In genomic region chr14:71395151-71395604, GRCh38 we compare ENCODE assay signal across 16 cellular contexts.
DNase-seq lines count a peak whose midpoint lies in the region; ATAC-seq and TF ChIP-seq lines count a peak whose summit lies in the region.
"Had no signal": no experiment of that assay in that cellular context is flagged by ENCODE, and none has a peak within 500 bp of the region (broad histone marks: within the 10 kb centered on the region; RNA-seq: fewer than 3 reads in every experiment).

No MANE protein-coding gene starts in this region.

- no peak overlapping the region for H4K91ac ChIP-seq in H9 (ENCODE audit: insufficient read length, low read depth, low read length)

- peak; percentile 41 for DNase-seq in activated CD8-positive, alpha-beta T cell treated with anti-CD3 and anti-CD28 coated beads for 36 hours
- DNase-seq in activated CD8-positive, alpha-beta T cell treated with anti-CD3 and anti-CD28 coated beads, Interleukin-2, amount 10 ng/mL, durations not matched to agents 7 days and 5 days, result no peak
- DNase-seq in LHCN-M2 (ENCODE audit: low read depth), result peak; percentile 62
- DNase-seq in fibroblast of gingiva (ENCODE audit: low read depth), result peak; percentile 64
- DNase-seq in stimulated activated effector memory CD8-positive, alpha-beta T cell treated with anti-CD3 and anti-CD28 coated beads, Interleukin-12 subunit alpha, Interleukin-12 subunit beta, amount 100 ng/mL, for 72 hours (ENCODE audit: low spot score in 2 of 2), result peak in 1 of 2 donors; percentile 66
- no peak for DNase-seq in NCI-H510A treated with DMSO at 0.1 percent for 48 hours (lab: John Stamatoyannopoulos, UW)
- no peak for DNase-seq in H9
- DNase-seq: activated effector memory CD4-positive, alpha-beta T cell treated with anti-CD3 and anti-CD28 coated beads, Interleukin-2, amount 50 U/mL, for 16 hours; hypothalamus; lower lobe of right lung; NCI-H1092 treated with DMSO at 0.1 percent for 48 hours; occipital lobe; small intestine; testis had no signal

- peaks cover 43% of the 10 kb centered on the region for H3K4me1 Mint-ChIP-seq in activated CD8-positive, alpha-beta T cell treated with anti-CD3 and anti-CD28 coated beads for 36 hours (ENCODE audit: low read depth)
- peaks cover 26% of the 10 kb centered on the region for H3K4me1 Mint-ChIP-seq in activated CD8-positive, alpha-beta T cell treated with anti-CD3 and anti-CD28 coated beads, Interleukin-2, amount 10 ng/mL, durations not matched to agents 7 days and 5 days (ENCODE audit: low read depth)
- H3K4me1 Mint-ChIP-seq in stimulated activated effector memory CD8-positive, alpha-beta T cell treated with anti-CD3 and anti-CD28 coated beads, Interleukin-12 subunit alpha, Interleukin-12 subunit beta, amount 100 ng/mL, for 72 hours, result peaks cover 54% of the 10 kb centered on the region
- peaks cover 6 to 18% of the 10 kb centered on the region in 2 experiments for H3K4me1 Mint-ChIP-seq in H9

- no peaks in the 10 kb centered on the region for H3K27me3 Mint-ChIP-seq in activated CD8-positive, alpha-beta T cell treated with anti-CD3 and anti-CD28 coated beads for 36 hours
- no peaks in the 10 kb centered on the region for H3K27me3 Mint-ChIP-seq in activated CD8-positive, alpha-beta T cell treated with anti-CD3 and anti-CD28 coated beads, Interleukin-2, amount 10 ng/mL, durations not matched to agents 7 days and 5 days (ENCODE audit: low read depth)
- H3K27me3 Mint-ChIP-seq in H9 (ENCODE audit: low read depth), result no peaks in the 10 kb centered on the region

- H3K4me2 ChIP-seq in H9 (ENCODE audit: insufficient read depth, insufficient read length, low read length), result no peak overlapping the region
- H3K4me2 ChIP-seq: A549 had no signal

- CTCF ChIA-PET in activated CD8-positive, alpha-beta T cell treated with anti-CD3 and anti-CD28 coated beads for 36 hours (lab: Charles Lee), result interaction anchor here (0.7 to 2.7 kb wide), 6 partner anchors 9 to 358 kb away, joined by 3 to 12 read pairs (median 4); no protein-coding TSS in a partner anchor
- CTCF ChIA-PET in activated CD8-positive, alpha-beta T cell treated with anti-CD3 and anti-CD28 coated beads, Interleukin-2, amount 10 ng/mL, durations not matched to agents 7 days and 5 days (lab: Charles Lee), result interaction anchor here (0.7 to 3.0 kb wide), 3 partner anchors 9 to 74 kb away, joined by 3 to 13 read pairs (median 4); no protein-coding TSS in a partner anchor

- H3T11ph ChIP-seq in H9 (ENCODE audit: low read length), result no peak overlapping the region

- POLR2A ChIA-PET in activated CD8-positive, alpha-beta T cell treated with anti-CD3 and anti-CD28 coated beads for 36 hours (lab: Charles Lee), result no interaction called here
- POLR2A ChIA-PET in activated CD8-positive, alpha-beta T cell treated with anti-CD3 and anti-CD28 coated beads, Interleukin-2, amount 10 ng/mL, durations not matched to agents 7 days and 5 days (lab: Charles Lee), result interaction anchor here (0.6 kb wide), 1 partner anchor 73 kb away, joined by 3 read pairs; no protein-coding TSS in a partner anchor

- H3K27ac ChIP-seq in H9 (ENCODE audit: insufficient read length, low read depth, low read length), result no peak overlapping the region
- H3K27ac ChIP-seq: A549, lower lobe of right lung, testis had no signal

- no peak overlapping the region for H2BK20ac ChIP-seq in H9 (ENCODE audit: low read depth, low read length, poor library complexity, severe bottlenecking)

- no peak overlapping the region for H3K9ac ChIP-seq in H9 (ENCODE audit: extremely low read depth, insufficient read length, low read length)

- H4K20me1 ChIP-seq in H9 (ENCODE audit: control insufficient read depth, insufficient read depth, insufficient read length), result peaks cover 3% of the 10 kb centered on the region

- H3K9me3 Mint-ChIP-seq in activated CD8-positive, alpha-beta T cell treated with anti-CD3 and anti-CD28 coated beads for 36 hours, result no peaks in the 10 kb centered on the region
- H3K9me3 Mint-ChIP-seq in activated CD8-positive, alpha-beta T cell treated with anti-CD3 and anti-CD28 coated beads, Interleukin-2, amount 10 ng/mL, durations not matched to agents 7 days and 5 days (ENCODE audit: insufficient read depth), result no peaks in the 10 kb centered on the region
- no peaks in the 10 kb centered on the region for H3K9me3 Mint-ChIP-seq in stimulated activated effector memory CD8-positive, alpha-beta T cell treated with anti-CD3 and anti-CD28 coated beads, Interleukin-12 subunit alpha, Interleukin-12 subunit beta, amount 100 ng/mL, for 72 hours
- H3K9me3 Mint-ChIP-seq in H9, result no peaks in the 10 kb centered on the region

- no peak overlapping the region for H4K8ac ChIP-seq in H9 (replicated peaks; ENCODE audit: insufficient read length, low read depth, low read length)

- ATAC-seq in activated CD8-positive, alpha-beta T cell treated with anti-CD3 and anti-CD28 coated beads for 36 hours, result peak; percentile 45
- ATAC-seq in activated CD8-positive, alpha-beta T cell treated with anti-CD3 and anti-CD28 coated beads, Interleukin-2, amount 10 ng/mL, durations not matched to agents 7 days and 5 days, result no peak
- ATAC-seq in stimulated activated effector memory CD8-positive, alpha-beta T cell treated with anti-CD3 and anti-CD28 coated beads, Interleukin-12 subunit alpha, Interleukin-12 subunit beta, amount 100 ng/mL, for 72 hours, result peak; percentile 90
- ATAC-seq in HG03159 (IDR thresholded peaks at IDR 0.05; ENCODE audit: unreplicated experiment), result no peak
- ATAC-seq: A549, lower lobe of right lung had no signal

- H3K56ac ChIP-seq in H9 (ENCODE audit: insufficient read length, low read depth, low read length), result no peak overlapping the region

- H2AFZ ChIP-seq in H9 (ENCODE audit: low read length), result no peak overlapping the region

- no peaks in the 10 kb centered on the region for H3K27me3 ChIP-seq in H9 (ENCODE audit: insufficient read depth, low read length)
- H3K27me3 ChIP-seq: testis had no signal

- no peak overlapping the region for H3K14ac ChIP-seq in H9 (ENCODE audit: insufficient read depth, low read length)

- H3K4me3 Mint-ChIP-seq in activated CD8-positive, alpha-beta T cell treated with anti-CD3 and anti-CD28 coated beads for 36 hours, result no peak overlapping the region
- H3K4me3 Mint-ChIP-seq in activated CD8-positive, alpha-beta T cell treated with anti-CD3 and anti-CD28 coated beads, Interleukin-2, amount 10 ng/mL, durations not matched to agents 7 days and 5 days, result no peak overlapping the region
- H3K4me3 Mint-ChIP-seq in stimulated activated effector memory CD8-positive, alpha-beta T cell treated with anti-CD3 and anti-CD28 coated beads, Interleukin-12 subunit alpha, Interleukin-12 subunit beta, amount 100 ng/mL, for 72 hours, result no peak overlapping the region
- no peak overlapping the region for H3K4me3 Mint-ChIP-seq in H9

- no peaks in the 10 kb centered on the region for H3K23me2 ChIP-seq in H9 (ENCODE audit: insufficient read length, low read depth, low read length, poor library complexity, severe bottlenecking)

- H2BK120ac ChIP-seq in H9 (ENCODE audit: low read depth, low read length, poor library complexity, severe bottlenecking), result no peak overlapping the region

- H3K18ac ChIP-seq in H9 (ENCODE audit: insufficient read length, low read depth, low read length), result no peak overlapping the region

- H3K4ac ChIP-seq in H9 (ENCODE audit: low read depth, low read length), result no peak overlapping the region

- no peaks in the 10 kb centered on the region for H3K36me3 Mint-ChIP-seq in activated CD8-positive, alpha-beta T cell treated with anti-CD3 and anti-CD28 coated beads for 36 hours (ENCODE audit: low read depth)
- peaks cover 4% of the 10 kb centered on the region for H3K36me3 Mint-ChIP-seq in activated CD8-positive, alpha-beta T cell treated with anti-CD3 and anti-CD28 coated beads, Interleukin-2, amount 10 ng/mL, durations not matched to agents 7 days and 5 days (ENCODE audit: low read depth)
- H3K36me3 Mint-ChIP-seq in stimulated activated effector memory CD8-positive, alpha-beta T cell treated with anti-CD3 and anti-CD28 coated beads, Interleukin-12 subunit alpha, Interleukin-12 subunit beta, amount 100 ng/mL, for 72 hours, result no peaks in the 10 kb centered on the region
- H3K36me3 Mint-ChIP-seq in H9 (ENCODE audit: insufficient read depth in 1 of 3, low read depth in 3 of 3), result no peaks in the 10 kb centered on the region

- no peaks in the 10 kb centered on the region for H3K4me1 ChIP-seq in H9 (ENCODE audit: insufficient read depth, low read length)
- H3K4me1 ChIP-seq: A549, testis had no signal

- peaks cover 8% of the 10 kb centered on the region; the same call in 1 of the 2 replicates for H3K79me2 ChIP-seq in H9 (ENCODE audit: insufficient read depth, low read length)

- no peaks in the 10 kb centered on the region for H3K9me3 ChIP-seq in H9 (ENCODE audit: control insufficient read depth, low read depth, low read length)
- H3K9me3 ChIP-seq: A549, lower lobe of right lung, testis had no signal

- no peak overlapping the region for H2BK15ac ChIP-seq in H9 (ENCODE audit: low read depth, low read length)

- H2AK5ac ChIP-seq in H9 (ENCODE audit: insufficient read length, low read length), result no peak overlapping the region

- H3K23ac ChIP-seq in H9 (ENCODE audit: insufficient read length, low read depth, low read length), result no peak overlapping the region

- intact Hi-C loops in activated CD8-positive, alpha-beta T cell treated with anti-CD3 and anti-CD28 coated beads for 36 hours (cut with micrococcal nuclease), result no loop called here

- peaks cover 8% of the 10 kb centered on the region for H3K79me1 ChIP-seq in H9 (ENCODE audit: insufficient read depth, low read depth, low read length, poor library complexity, severe bottlenecking)

- WGBS in H9 (ENCODE audit: extremely low coverage, insufficient read length, low lambda C conversion rate), result no CpG with 5 or more reads among the region's 5 CpGs

- peak overlapping the region; percentile 19 for H3K27ac Mint-ChIP-seq in activated CD8-positive, alpha-beta T cell treated with anti-CD3 and anti-CD28 coated beads for 36 hours
- H3K27ac Mint-ChIP-seq in activated CD8-positive, alpha-beta T cell treated with anti-CD3 and anti-CD28 coated beads, Interleukin-2, amount 10 ng/mL, durations not matched to agents 7 days and 5 days, result no peak overlapping the region
- peak overlapping the region; percentile 71 for H3K27ac Mint-ChIP-seq in stimulated activated effector memory CD8-positive, alpha-beta T cell treated with anti-CD3 and anti-CD28 coated beads, Interleukin-12 subunit alpha, Interleukin-12 subunit beta, amount 100 ng/mL, for 72 hours
- H3K27ac Mint-ChIP-seq in H9, result no peak overlapping the region

- TF ChIP-seq CTCF in activated CD8-positive, alpha-beta T cell treated with anti-CD3 and anti-CD28 coated beads for 36 hours (IDR thresholded peaks at IDR 0.05), result no peak
- no peak for TF ChIP-seq CTCF in H9 (conservative IDR thresholded peaks at IDR 0.05)

- no peak overlapping the region for H2BK5ac ChIP-seq in H9 (ENCODE audit: insufficient read length, low read length)

- H2BK12ac ChIP-seq in H9 (ENCODE audit: insufficient read length, low read depth, low read length), result no peak overlapping the region

- H4K5ac ChIP-seq in H9 (ENCODE audit: insufficient read length, low read depth, low read length), result no peak overlapping the region

Comparison
In these comparisons a context has a peak if more than half of its experiments do, and no peak if none do; other contexts are left out.
1. ATAC-seq: peak in activated CD8-positive, alpha-beta T cell treated with anti-CD3 and anti-CD28 coated beads for 36 hours (single experiment) and stimulated activated effector memory CD8-positive, alpha-beta T cell treated with anti-CD3 and anti-CD28 coated beads, Interleukin-12 subunit alpha, Interleukin-12 subunit beta, amount 100 ng/mL, for 72 hours (single experiment); none in activated CD8-positive, alpha-beta T cell treated with anti-CD3 and anti-CD28 coated beads, Interleukin-2, amount 10 ng/mL, durations not matched to agents 7 days and 5 days (single experiment) and HG03159 (single experiment).
2. DNase-seq: peak in activated CD8-positive, alpha-beta T cell treated with anti-CD3 and anti-CD28 coated beads for 36 hours (single experiment), LHCN-M2 (single experiment) and fibroblast of gingiva (single experiment); none in activated CD8-positive, alpha-beta T cell treated with anti-CD3 and anti-CD28 coated beads, Interleukin-2, amount 10 ng/mL, durations not matched to agents 7 days and 5 days (single experiment), NCI-H510A treated with DMSO at 0.1 percent for 48 hours (single experiment) and H9 (single experiment).
3. H3K27ac Mint-ChIP-seq: peak in activated CD8-positive, alpha-beta T cell treated with anti-CD3 and anti-CD28 coated beads for 36 hours (single experiment) and stimulated activated effector memory CD8-positive, alpha-beta T cell treated with anti-CD3 and anti-CD28 coated beads, Interleukin-12 subunit alpha, Interleukin-12 subunit beta, amount 100 ng/mL, for 72 hours (single experiment); none in activated CD8-positive, alpha-beta T cell treated with anti-CD3 and anti-CD28 coated beads, Interleukin-2, amount 10 ng/mL, durations not matched to agents 7 days and 5 days (single experiment) and H9 (0 of 3).